19 cellular contexts compared by ENCODE assay signal in genomic region chr6:105618247-105618646, GRCh38.
A peak's percentile ranks its signal among the peaks of the same experiment; 100 is the strongest.
DNase-seq lines count a peak whose midpoint lies in the region; ATAC-seq and TF ChIP-seq lines count a peak whose summit lies in the region.
"Had no signal": no experiment of that assay in that cellular context is flagged by ENCODE, and none has a peak within 500 bp of the region (broad histone marks: within the 10 kb centered on the region; RNA-seq: fewer than 3 reads in every experiment).

No MANE protein-coding gene starts in this region.

- H3K9me1 ChIP-seq in IMR-90 (ENCODE audit: insufficient read depth, low read length): peaks cover 3% of the 10 kb centered on the region

- H4K20me1 ChIP-seq in IMR-90 (ENCODE audit: insufficient read depth, low read length): no peaks in the 10 kb centered on the region
- no peaks in the 10 kb centered on the region for H4K20me1 ChIP-seq in PC-3 (ENCODE audit: low read length)

- H2AK5ac ChIP-seq in IMR-90 (ENCODE audit: low read depth, low read length): no peak overlapping the region

- BruUV-seq in IMR-90 (replicated peaks; lab: Mats Ljungman, UMichigan) (no TSS peak), PC-3 (replicated peaks; lab: Mats Ljungman, UMichigan) (no TSS peak)

- TF ChIP-seq RAD21 in IMR-90 (IDR thresholded peaks at IDR 0.05; ENCODE audit: low read length): no peak

- no peak overlapping the region for H2BK120ac ChIP-seq in IMR-90 (ENCODE audit: low read depth, low read length)

- CTCF ChIA-PET in IMR-90 (lab: Yijun Ruan, JAX) (interaction anchor here (0.9 kb wide), 1 partner anchor 31 kb away, joined by 4 read pairs; no protein-coding TSS in a partner anchor), PC-3 (lab: Charles Lee) (no interaction called here)

- DNase-seq in IMR-90: no peak
- DNase-seq in fibroblast of villous mesenchyme (ENCODE audit: low read depth): peak; percentile 72
- DNase-seq in PC-3: no peak
- no peak for DNase-seq in RKO (ENCODE audit: low spot score)
- DNase-seq: Calu3; CD8-positive, alpha-beta T cell; DMS79 treated with DMSO at 0.1 percent for 48 hours; Kasumi-1; NCI-H1694; NCI-H2029 treated with DMSO at 0.1 percent for 48 hours; NCI-H526 treated with DMSO at 0.1 percent for 48 hours; SHP77 had no signal

- H2AK9ac ChIP-seq in IMR-90 (replicated peaks; ENCODE audit: low read depth, low read length, poor library complexity): no peak overlapping the region

- no peak overlapping the region for H3K23ac ChIP-seq in IMR-90 (ENCODE audit: low read depth, low read length)

- no peak overlapping the region for H3K14ac ChIP-seq in IMR-90 (replicated peaks; ENCODE audit: low read depth, low read length)

- no peak overlapping the region for H4K91ac ChIP-seq in IMR-90 (ENCODE audit: insufficient read depth, low read depth, low read length)

- no peak overlapping the region for H3K9ac ChIP-seq in IMR-90 (ENCODE audit: low read depth, low read length)
- H3K9ac ChIP-seq in skeletal muscle satellite cell (ENCODE audit: low read depth, low read length): peak overlapping the region; percentile 18
- H3K9ac ChIP-seq in PC-3 (ENCODE audit: low read length): no peak overlapping the region

- H3K18ac ChIP-seq in IMR-90 (ENCODE audit: low read depth, low read length): peak overlapping the region; percentile 79; the same call in 1 of the 2 replicates

- H3K4me2 ChIP-seq in IMR-90 (ENCODE audit: low read depth, low read length): no peak overlapping the region
- H3K4me2 ChIP-seq in skeletal muscle satellite cell (ENCODE audit: low read length): no peak overlapping the region
- H3K4me2 ChIP-seq in PC-3 (ENCODE audit: low read length): no peak overlapping the region

- peak overlapping the region; percentile 49; the same call in 1 of the 2 replicates for H4K5ac ChIP-seq in IMR-90 (ENCODE audit: low read depth, low read length)

- H3K4me1 ChIP-seq in ACC112 (ENCODE audit: control insufficient read depth, insufficient read depth, low read length, unreplicated experiment) (peaks cover 7% of the 10 kb centered on the region), IMR-90 (ENCODE audit: control insufficient read depth, insufficient read depth, low read length) (peaks cover 2% of the 10 kb centered on the region; the same call in 1 of the 2 replicates), skeletal muscle satellite cell (ENCODE audit: control insufficient read depth, insufficient read depth, low read length) (peaks cover 32% of the 10 kb centered on the region), PC-3 (ENCODE audit: insufficient read depth, low read length) (no peaks in the 10 kb centered on the region)

- no peak overlapping the region for H2BK5ac ChIP-seq in IMR-90 (ENCODE audit: low read depth, low read length, poor library complexity, severe bottlenecking)

- H3K4ac ChIP-seq in IMR-90 (ENCODE audit: low read depth, low read length): peak overlapping the region; percentile 53; the same call in 1 of the 2 replicates

- no peaks in the 10 kb centered on the region for H3K36me3 ChIP-seq in ACC112 (ENCODE audit: insufficient read depth, low read length)
- H3K36me3 ChIP-seq in IMR-90 (ENCODE audit: control insufficient read depth, insufficient read depth, low read length): no peaks in the 10 kb centered on the region
- H3K36me3 ChIP-seq in skeletal muscle satellite cell (ENCODE audit: insufficient read depth, low read length): no peaks in the 10 kb centered on the region
- no peaks in the 10 kb centered on the region for H3K36me3 ChIP-seq in PC-3 (ENCODE audit: low read depth, low read length)

- no peak overlapping the region for H3K56ac ChIP-seq in IMR-90 (ENCODE audit: extremely low read depth, insufficient read depth, low read length)

- no peak for TF ChIP-seq CTCF in IMR-90 (conservative IDR thresholded peaks at IDR 0.05; ENCODE audit: low read depth, low read length)
- TF ChIP-seq CTCF in fibroblast of villous mesenchyme (IDR thresholded peaks at IDR 0.05; ENCODE audit: insufficient read depth, low read depth, low read length): no peak
- TF ChIP-seq CTCF in PC-3 (conservative IDR thresholded peaks at IDR 0.05; ENCODE audit: low read depth, low read length): no peak

- POLR2A ChIA-PET in IMR-90 (lab: Charles Lee; ENCODE audit: unreplicated experiment) (no interaction called here), PC-3 (lab: Charles Lee; ENCODE audit: unreplicated experiment) (no interaction called here)

- H3K9me2 ChIP-seq in PC-3 (replicated peaks; ENCODE audit: low read length): no peaks in the 10 kb centered on the region

- no CpG with 5 or more reads among the region's 1 CpG for WGBS in IMR-90 (ENCODE audit: extremely low coverage in 2 of 2, insufficient read length in 1 of 2), 2 experiments

- in situ Hi-C loops in IMR-90 (cut with MboI; ENCODE audit: low sequenced_read_pairs): no loop called here

- no peaks in the 10 kb centered on the region for H3K9me3 ChIP-seq in IMR-90 (ENCODE audit: control insufficient read depth, insufficient read depth, low read length)
- H3K9me3 ChIP-seq in skeletal muscle satellite cell (replicated peaks; ENCODE audit: low read length): no peaks in the 10 kb centered on the region
- H3K9me3 ChIP-seq in PC-3 (ENCODE audit: low read length): no peaks in the 10 kb centered on the region

- no peaks in the 10 kb centered on the region for H3K79me2 ChIP-seq in ACC112 (ENCODE audit: control insufficient read depth, insufficient read depth, low read length, unreplicated experiment)
- H3K79me2 ChIP-seq in PC-3 (ENCODE audit: low read length): no peaks in the 10 kb centered on the region

- intact Hi-C loops in IMR-90 (cut with micrococcal nuclease) (no loop called here), PC-3 (cut with micrococcal nuclease) (no loop called here)

- H2AFZ ChIP-seq in ACC112 (ENCODE audit: low read length, unreplicated experiment) (no peak overlapping the region), IMR-90 (replicated peaks; ENCODE audit: low read length, poor library complexity) (no peak overlapping the region), PC-3 (ENCODE audit: low read length) (no peak overlapping the region)

- TF ChIP-seq POLR2A in IMR-90 (IDR thresholded peaks at IDR 0.05; ENCODE audit: low read depth, low read length): no peak

- ATAC-seq in IMR-90 (ENCODE audit: low read depth): no peak
- no peak for ATAC-seq in GM21367 (IDR thresholded peaks at IDR 0.05; ENCODE audit: unreplicated experiment)
- no peak for ATAC-seq in PC-3
- ATAC-seq: CD8-positive, alpha-beta T cell; HepG2; K562 had no signal

- H3K79me1 ChIP-seq in IMR-90 (ENCODE audit: low read depth in 1 of 2, low read length in 2 of 2): no peaks in the 10 kb centered on the region

- H3K27ac ChIP-seq in ACC112 (ENCODE audit: low read depth, low read length) (peak overlapping the region; percentile 10; the same call in 1 of the 2 replicates), IMR-90 (ENCODE audit: insufficient read depth, low read length) (no peak overlapping the region), PC-3 (ENCODE audit: low read length) (no peak overlapping the region)
- H3K27ac ChIP-seq: C4-2B, RWPE1 had no signal

- H3K4me3 ChIP-seq in ACC112 (ENCODE audit: low read depth, low read length): no peak overlapping the region
- no peak overlapping the region for H3K4me3 ChIP-seq in IMR-90 (ENCODE audit: insufficient read depth, low read depth, low read length)
- no peak overlapping the region for H3K4me3 ChIP-seq in fibroblast of villous mesenchyme (ENCODE audit: low read depth, low read length)
- H3K4me3 ChIP-seq in skeletal muscle satellite cell (ENCODE audit: low read length): no peak overlapping the region
- H3K4me3 ChIP-seq in PC-3 (ENCODE audit: low read length): no peak overlapping the region
- H3K4me3 ChIP-seq: K562 had no signal

- dilution Hi-C loops in IMR-90 (cut with HindIII; ENCODE audit: low sequenced_read_pairs, unreplicated experiment): no loop called here

- H2BK15ac ChIP-seq in IMR-90 (ENCODE audit: low read depth, low read length): no peak overlapping the region

- no peak overlapping the region for H4K8ac ChIP-seq in IMR-90 (ENCODE audit: low read depth in 2 of 2, low read length in 2 of 2)

- H3K27me3 ChIP-seq in ACC112 (ENCODE audit: insufficient read depth, low read length) (no peaks in the 10 kb centered on the region), IMR-90 (ENCODE audit: control insufficient read depth, insufficient read depth, low read length) (no peaks in the 10 kb centered on the region), skeletal muscle satellite cell (ENCODE audit: control insufficient read depth, insufficient read depth, low read length) (no peaks in the 10 kb centered on the region), PC-3 (ENCODE audit: low read length) (no peaks in the 10 kb centered on the region)

- no peaks in the 10 kb centered on the region for H3F3A ChIP-seq in PC-3 (ENCODE audit: low read length, unreplicated experiment)

- peak overlapping the region; percentile 66; the same call in 1 of the 2 replicates for H2BK20ac ChIP-seq in IMR-90 (ENCODE audit: low read depth, low read length)

TF ChIP-seq in IMR-90, 13 proteins besides CTCF, POLR2A, EP300 and RAD21 (continues in another document):
- TF ChIP-seq BHLHE40 (IDR thresholded peaks at IDR 0.05; ENCODE audit: low read depth, low read length) (no peak), MXI1 (IDR thresholded peaks at IDR 0.05; ENCODE audit: borderline replicate concordance, low read depth, low read length) (no peak), USF2 (IDR thresholded peaks at IDR 0.05; ENCODE audit: low read depth, low read length) (no peak), FOS (IDR thresholded peaks at IDR 0.05; ENCODE audit: low read depth, low read length) (no peak), CHD1 (IDR thresholded peaks at IDR 0.05; ENCODE audit: low read depth, low read length) (no peak), MAZ (IDR thresholded peaks at IDR 0.05; ENCODE audit: borderline replicate concordance, low read depth, low read length) (no peak), RFX5 (IDR thresholded peaks at IDR 0.05; ENCODE audit: low read depth, low read length) (no peak), NFE2L2 (IDR thresholded peaks at IDR 0.05; ENCODE audit: low read depth, low read length) (no peak), CEBPB (IDR thresholded peaks at IDR 0.05; ENCODE audit: low read depth, low read length) (no peak), RCOR1 (IDR thresholded peaks at IDR 0.05; ENCODE audit: insufficient replicate concordance, low read length) (no peak), MAFK (IDR thresholded peaks at IDR 0.05; ENCODE audit: low read depth, low read length) (no peak), SMC3 (IDR thresholded peaks at IDR 0.05; ENCODE audit: low read depth, low read length) (no peak)
